Comparison of ENCODE assay signal across 15 cellular contexts in the genomic region with DNA sequence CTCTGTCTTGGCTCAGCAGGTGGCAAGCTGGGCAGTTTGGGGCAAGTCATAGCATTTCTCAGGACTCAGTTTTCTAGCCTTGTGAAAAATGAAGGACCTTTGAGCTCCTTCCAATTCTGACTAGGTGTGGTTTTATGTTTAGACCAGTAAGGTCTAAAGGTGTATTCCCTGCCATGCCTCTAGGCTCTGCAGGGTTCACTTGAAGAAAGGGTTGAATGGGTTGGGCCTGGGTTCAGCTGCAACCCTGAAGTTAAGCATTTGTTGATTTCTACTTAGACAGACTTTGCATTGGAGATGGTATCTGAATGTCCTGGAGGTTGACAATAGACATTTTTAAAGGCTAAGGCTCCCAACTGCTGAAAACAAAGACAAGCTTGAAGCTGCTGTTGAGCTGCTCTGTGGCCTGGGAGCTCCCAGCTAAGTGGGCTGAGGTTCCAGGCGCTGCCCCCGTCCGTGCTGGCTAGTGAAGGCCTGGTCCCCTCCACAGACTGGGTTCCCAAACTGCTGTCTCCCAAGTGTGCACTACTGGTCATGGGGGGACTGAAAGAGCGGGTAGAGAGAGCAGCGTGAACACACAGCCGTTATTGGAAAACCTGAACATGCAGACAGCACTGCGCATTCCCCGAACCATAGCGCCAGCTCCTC.
"Had no signal": no experiment of that assay in that cellular context is flagged by ENCODE, and none has a peak within 500 bp of the region (broad histone marks: within the 10 kb centered on the region; RNA-seq: fewer than 3 reads in every experiment).

No MANE protein-coding gene starts in this region.

- H3K9ac ChIP-seq: parathyroid adenoma had no signal

- H3K9me3 ChIP-seq: adrenal gland had no signal

- H3K4me3 ChIP-seq: adrenal gland had no signal

- H3K27ac Mint-ChIP-seq: activated CD4-positive, alpha-beta memory T cell treated with anti-CD3 and anti-CD28 coated beads, Interleukin-2, amount 10 ng/mL, durations not matched to agents 7 days and 5 days; activated naive CD4-positive, alpha-beta T cell treated with anti-CD3 and anti-CD28 coated beads, Interleukin-2, amount 50 U/mL, for 24 hours; memory B cell; type B pancreatic cell had no signal

- H3K4me3 Mint-ChIP-seq: activated CD4-positive, alpha-beta memory T cell treated with anti-CD3 and anti-CD28 coated beads, Interleukin-2, amount 10 ng/mL, durations not matched to agents 7 days and 5 days; activated naive CD4-positive, alpha-beta T cell treated with anti-CD3 and anti-CD28 coated beads, Interleukin-2, amount 50 U/mL, for 24 hours; activated T-cell treated with anti-CD3 and anti-CD28 coated beads, Interleukin-2, amount 50 U/mL, for 4 hours; memory B cell; type B pancreatic cell had no signal

- DNase-seq: activated CD4-positive, alpha-beta memory T cell treated with anti-CD3 and anti-CD28 coated beads, Interleukin-2, amount 10 ng/mL, durations not matched to agents 7 days and 5 days; activated CD4-positive, alpha-beta T cell treated with anti-CD3 and anti-CD28 coated beads for 4 hours; activated effector memory CD4-positive, alpha-beta T cell treated with anti-CD3 and anti-CD28 coated beads, Interleukin-2, amount 50 U/mL, for 16 hours; activated T-cell treated with anti-CD3 and anti-CD28 coated beads, Interleukin-2, amount 50 U/mL, for 4 hours; adrenal gland; caudate nucleus; left ventricle myocardium superior; stimulated activated CD4-positive, alpha-beta T cell treated with anti-CD3 and anti-CD28 coated beads, Interleukin-15, amount 100 ng/mL, for 24 hours; stimulated activated CD4-positive, alpha-beta T cell treated with anti-CD3 and anti-CD28 coated beads, Interleukin-4, amount 100 ng/mL, for 1 hour; stimulated activated naive CD8-positive, alpha-beta T cell treated with anti-CD3 and anti-CD28 coated beads, Interleukin-15, Interleukin-2, amounts not matched to agents 100 U/mL and 50 U/mL, for 24 hours; T-helper 2 cell had no signal

- H3K36me3 ChIP-seq: adrenal gland had no signal

- H3K27ac ChIP-seq: adrenal gland, parathyroid adenoma had no signal

- H3K9me3 Mint-ChIP-seq: activated CD4-positive, alpha-beta memory T cell treated with anti-CD3 and anti-CD28 coated beads, Interleukin-2, amount 10 ng/mL, durations not matched to agents 7 days and 5 days; activated naive CD4-positive, alpha-beta T cell treated with anti-CD3 and anti-CD28 coated beads, Interleukin-2, amount 50 U/mL, for 24 hours; activated T-cell treated with anti-CD3 and anti-CD28 coated beads, Interleukin-2, amount 50 U/mL, for 4 hours; memory B cell; type B pancreatic cell had no signal

- H3K36me3 Mint-ChIP-seq: activated naive CD4-positive, alpha-beta T cell treated with anti-CD3 and anti-CD28 coated beads, Interleukin-2, amount 50 U/mL, for 24 hours; type B pancreatic cell had no signal

- ATAC-seq: activated T-cell treated with anti-CD3 and anti-CD28 coated beads, Interleukin-2, amount 50 U/mL, for 4 hours; left ventricle myocardium superior; stimulated activated naive CD8-positive, alpha-beta T cell treated with anti-CD3 and anti-CD28 coated beads, Interleukin-15, Interleukin-2, amounts not matched to agents 100 U/mL and 50 U/mL, for 24 hours had no signal

- H3K27me3 Mint-ChIP-seq: activated CD4-positive, alpha-beta memory T cell treated with anti-CD3 and anti-CD28 coated beads, Interleukin-2, amount 10 ng/mL, durations not matched to agents 7 days and 5 days; activated naive CD4-positive, alpha-beta T cell treated with anti-CD3 and anti-CD28 coated beads, Interleukin-2, amount 50 U/mL, for 24 hours; memory B cell; type B pancreatic cell had no signal

- H3K27me3 ChIP-seq: adrenal gland had no signal
